Comparison of ENCODE assay signal across 7 cellular contexts in genomic region chr17:81387235-81388060, GRCh38. TPM values are rescaled to one million over a fixed set of nuclear protein-coding genes. Genes with fewer than 3 reads are reported as not detected.
A peak's percentile ranks its signal among the peaks of the same experiment; 100 is the strongest.
DNase-seq lines count a peak whose midpoint lies in the region; ATAC-seq, FAIRE-seq and TF ChIP-seq lines count a peak whose summit lies in the region.

No MANE protein-coding gene starts in this region.

- DNase-seq in H54 (ENCODE audit: insufficient read length, low spot score) (no peak), SJSA1 (ENCODE audit: low read depth in 1 of 2, low spot score in 2 of 2) (peak in 1 of 2 experiments; percentile 54), chondrocyte (ENCODE audit: low spot score) (no peak), left lobe of liver (ENCODE audit: low spot score) (peak; percentile 64), Ammon's horn (ENCODE audit: low spot score) (no peak), dedifferentiated amniotic fluid mesenchymal stem cell (ENCODE audit: extremely low spot score) (no peak)
- peak; percentile 53 for DNase-seq in stimulated activated CD4-positive, alpha-beta T cell treated with anti-CD3 and anti-CD28 coated beads, Interleukin-2, amount 100 ng/mL, for 4 hours (ENCODE audit: low read depth)

- H3K27me3 ChIP-seq in SJSA1 (replicated peaks): peaks cover 14% of the 10 kb centered on the region

- H3K36me3 ChIP-seq in SJSA1: no peaks in the 10 kb centered on the region

- H3K27me3 Mint-ChIP-seq in chondrocyte (ENCODE audit: low read depth): no peaks in the 10 kb centered on the region

- no peak for FAIRE-seq in H54 (lab: Jason Lieb, UNC)

- no peak for TF ChIP-seq CTCF in chondrocyte (IDR thresholded peaks at IDR 0.05)

- peak; percentile 9 for TF ChIP-seq POLR2A in H54 (IDR thresholded peaks at IDR 0.05; ENCODE audit: low read depth, low read length)

- H3K9me3 Mint-ChIP-seq in chondrocyte (ENCODE audit: low read depth): no peaks in the 10 kb centered on the region

- peaks cover 7% of the 10 kb centered on the region; the same call in 1 of the 2 replicates for H3K9me3 ChIP-seq in SJSA1 (replicated peaks)

- H3K36me3 Mint-ChIP-seq in chondrocyte (ENCODE audit: low read depth): no peaks in the 10 kb centered on the region

- peaks cover 17% of the 10 kb centered on the region for H3K4me1 ChIP-seq in SJSA1 (replicated peaks)

- peaks cover 37% of the 10 kb centered on the region for H3K4me1 Mint-ChIP-seq in chondrocyte (ENCODE audit: low read depth)

- peak overlapping the region; percentile 70 for H3K27ac Mint-ChIP-seq in chondrocyte (ENCODE audit: unreplicated experiment)

- no peak overlapping the region for H3K27ac ChIP-seq in SJSA1

- peak overlapping the region; percentile 60 for H3K4me3 ChIP-seq in SJSA1

- peak overlapping the region; percentile 74 for H3K4me3 Mint-ChIP-seq in chondrocyte (ENCODE audit: unreplicated experiment)

- peak; percentile 42 for ATAC-seq in left lobe of liver

RNA-seq across cellular contexts. Expression of gene BAHCC1, which starts 7.8 kb away (rescaled TPM):
- total RNA-seq in SJSA1 (2014; rRNA removed; shearing (Covaris generic)): 5.7 and 6.6 TPM in 2 replicates
- total RNA-seq in chondrocyte: 20.6 to 32.3 TPM (median 22.7 TPM) in 3 replicates
- total RNA-seq in left lobe of liver: 8.0 TPM

Comparison
In these comparisons a context has a peak if more than half of its experiments do, and no peak if none do; other contexts are left out.
1. DNase-seq: peak in left lobe of liver (single experiment) and stimulated activated CD4-positive, alpha-beta T cell treated with anti-CD3 and anti-CD28 coated beads, Interleukin-2, amount 100 ng/mL, for 4 hours (single experiment); none in H54 (single experiment), chondrocyte (single experiment), Ammon's horn (single experiment) and dedifferentiated amniotic fluid mesenchymal stem cell (single experiment).